ENCODE assay signal across 12 cellular contexts in genomic region chr9:128885376-128885775, GRCh38. TPM values are rescaled to one million over a fixed set of nuclear protein-coding genes. Genes with fewer than 3 reads are reported as not detected.
A peak's percentile ranks its signal among the peaks of the same experiment; 100 is the strongest.
DNase-seq lines count a peak whose midpoint lies in the region; ATAC-seq and TF ChIP-seq lines count a peak whose summit lies in the region.
"Had no signal": no experiment of that assay in that cellular context is flagged by ENCODE, and none has a peak within 500 bp of the region (broad histone marks: within the 10 kb centered on the region; RNA-seq: fewer than 3 reads in every experiment).

No MANE protein-coding gene starts in this region.

- H3K4me3 ChIP-seq in BLaER1 = no peak overlapping the region
- H3K4me3 ChIP-seq in osteoblast (ENCODE audit: insufficient read depth, low read length) = no peak overlapping the region

- H3K4me2 ChIP-seq in BLaER1 = no peak overlapping the region
- H3K4me2 ChIP-seq in osteoblast (ENCODE audit: insufficient read depth, low read length) = no peak overlapping the region

- H3K36me3 ChIP-seq in BLaER1 = peaks cover 66% of the 10 kb centered on the region
- H3K36me3 ChIP-seq in osteoblast (ENCODE audit: insufficient read depth, low read length) = peaks cover 24% of the 10 kb centered on the region

- H3K9ac ChIP-seq in BLaER1 = no peak overlapping the region

- no peaks in the 10 kb centered on the region; the same call in 1 of the 2 replicates for H3K27me3 Mint-ChIP-seq in HFFc6 (ENCODE audit: insufficient read depth)
- no peaks in the 10 kb centered on the region for H3K27me3 Mint-ChIP-seq in effector memory CD8-positive, alpha-beta T cell

- TF ChIP-seq CTCF in HFFc6 (IDR thresholded peaks at IDR 0.05) (no peak), osteoblast (IDR thresholded peaks at IDR 0.05; ENCODE audit: extremely low read depth, low read depth, low read length) (no peak)

- H3K4me3 Mint-ChIP-seq in HFFc6 = no peak overlapping the region
- H3K4me3 Mint-ChIP-seq in effector memory CD8-positive, alpha-beta T cell = peak overlapping the region; percentile 64 to 87

- DNase-seq in HFFc6 (no peak), osteoblast (ENCODE audit: insufficient read length, low spot score, missing footprints) (peak; percentile 45), GM03348 (ENCODE audit: low spot score) (no peak), NCI-H2029 (lab: John Stamatoyannopoulos, UW) (no peak), NCI-H446 (lab: John Stamatoyannopoulos, UW) (no peak)
- no peak for DNase-seq in effector memory CD8-positive, alpha-beta T cell
- DNase-seq in stimulated activated CD8-positive, alpha-beta memory T cell treated with anti-CD3 and anti-CD28 coated beads, Interleukin-4, amount 100 ng/mL, for 48 hours = no peak
- DNase-seq: activated CD8-positive, alpha-beta memory T cell treated with anti-CD3 and anti-CD28 coated beads, Interleukin-2, amount 50 U/mL, for 48 hours; NCI-H1694 treated with DMSO at 0.1 percent for 48 hours; NK-92 treated with Interleukin-12 subunit alpha and Interleukin-12 subunit beta, amount 100 ng/mL, for 24 hours had no signal

- no peaks in the 10 kb centered on the region for H3K9me3 ChIP-seq in BLaER1
- no peaks in the 10 kb centered on the region for H3K9me3 ChIP-seq in osteoblast (ENCODE audit: low read depth, low read length)

- peaks cover 82% of the 10 kb centered on the region for H3K79me2 ChIP-seq in osteoblast (ENCODE audit: insufficient read depth, low read length)

- no peaks in the 10 kb centered on the region for H3K9me3 Mint-ChIP-seq in HFFc6
- H3K9me3 Mint-ChIP-seq in effector memory CD8-positive, alpha-beta T cell = no peaks in the 10 kb centered on the region

- H2AFZ ChIP-seq in osteoblast (ENCODE audit: low read length) = no peak overlapping the region

- H4K20me1 ChIP-seq in BLaER1 (peaks cover 74% of the 10 kb centered on the region), osteoblast (ENCODE audit: insufficient read depth, low read length) (peaks cover 38% of the 10 kb centered on the region)

- H3K27me3 ChIP-seq in BLaER1 (no peaks in the 10 kb centered on the region), osteoblast (ENCODE audit: insufficient read depth, low read length) (no peaks in the 10 kb centered on the region)

- H3K36me3 Mint-ChIP-seq in HFFc6 (ENCODE audit: low read depth) = peaks cover 39% of the 10 kb centered on the region
- H3K36me3 Mint-ChIP-seq in effector memory CD8-positive, alpha-beta T cell (ENCODE audit: insufficient read depth) = peaks cover 59% of the 10 kb centered on the region

- no peak for ATAC-seq in effector memory CD8-positive, alpha-beta T cell (replicated peaks)

- H3K27ac ChIP-seq in BLaER1 (peak overlapping the region; percentile 0; the same call in 1 of the 2 replicates), osteoblast (ENCODE audit: low read depth, low read length) (peak overlapping the region; percentile 67)
- H3K27ac ChIP-seq: C4-2B had no signal

- H3K4me1 ChIP-seq in BLaER1 (peaks cover 24% of the 10 kb centered on the region), osteoblast (ENCODE audit: insufficient read depth, low read length) (peaks cover 28% of the 10 kb centered on the region)

- peaks cover 63% of the 10 kb centered on the region for H3K4me1 Mint-ChIP-seq in HFFc6 (ENCODE audit: low read depth)
- H3K4me1 Mint-ChIP-seq in effector memory CD8-positive, alpha-beta T cell (ENCODE audit: low read depth in 2 of 2) = peaks cover 53 to 65% of the 10 kb centered on the region in 2 donors

- H3K27ac Mint-ChIP-seq in HFFc6 = peak overlapping the region; percentile 74
- peak overlapping the region; percentile 88 to 94 for H3K27ac Mint-ChIP-seq in effector memory CD8-positive, alpha-beta T cell

RNA-seq across cellular contexts. Expression of gene LRRC8A, which starts 3.4 kb away (rescaled TPM):
- 10 to 100 TPM; 37.8 to 51.9 (median 39.6) TPM for total RNA-seq in HFFc6 (2021; fragmentation: NEBNext Ultra II Directional; extraction: Animal tissue kit (Norgen Biotek cat#: 25700))
- total RNA-seq in osteoblast = 38.0 and 39.8 TPM in 2 replicates

RNA-seq across cellular contexts. Expression of gene KYAT1, which starts 3.6 kb away (rescaled TPM):
- 1 to 10 TPM; 6.7 to 9.0 (median 8.3) TPM for total RNA-seq in HFFc6 (2021; fragmentation: NEBNext Ultra II Directional; extraction: Animal tissue kit (Norgen Biotek cat#: 25700))
- total RNA-seq in osteoblast = 3.3 and 4.7 TPM in 2 replicates

RNA-seq across cellular contexts. Expression of gene PHYHD1, which starts 35.4 kb away (rescaled TPM):
- total RNA-seq in HFFc6 (2021; fragmentation: NEBNext Ultra II Directional; extraction: Animal tissue kit (Norgen Biotek cat#: 25700)) = 10 to 100 TPM in 3 of 6 experiments, 1 to 10 TPM in 3; 6.8 to 13.9 (median 10.0) TPM
- 7.6 and 8.0 TPM in 2 replicates for total RNA-seq in osteoblast

RNA-seq across cellular contexts. Expression of gene SPOUT1, which starts 55.8 kb away (rescaled TPM):
- 10 to 100 TPM; 33.2 to 46.8 (median 38.2) TPM for total RNA-seq in HFFc6 (2021; fragmentation: NEBNext Ultra II Directional; extraction: Animal tissue kit (Norgen Biotek cat#: 25700))
- total RNA-seq in osteoblast = 10.1 and 10.3 TPM in 2 replicates
